In genomic region chr19:45324349-45324907, GRCh38 we compare ENCODE assay signal across 26 cellular contexts. TPM values are rescaled to one million over a fixed set of nuclear protein-coding genes. Genes with fewer than 3 reads are reported as not detected.
DNase-seq lines count a peak whose midpoint lies in the region; TF ChIP-seq lines count a peak whose summit lies in the region.
"Had no signal": no experiment of that assay in that cellular context is flagged by ENCODE, and none has a peak within 500 bp of the region (broad histone marks: within the 10 kb centered on the region; RNA-seq: fewer than 3 reads in every experiment).

No MANE protein-coding gene starts in this region.

- peak overlapping the region; percentile 84 for H3K4me2 ChIP-seq in hepatocyte

- H3K27ac ChIP-seq in hepatocyte = no peak overlapping the region
- peak overlapping the region; percentile 79 for H3K27ac ChIP-seq in rectal smooth muscle tissue (ENCODE audit: low read depth, low read length)
- H3K27ac ChIP-seq: pancreas, RWPE1, testis had no signal

- POLR2A ChIA-PET in HEK293T (lab: Yijun Ruan, JAX) = no interaction called here

- 75% methylated on average over 11 of the region's 11 CpGs for WGBS in hepatocyte (ENCODE audit: low lambda C conversion rate, missing lambda C conversion rate)

- no peaks in the 10 kb centered on the region for H3K9me2 ChIP-seq in hepatocyte (replicated peaks; ENCODE audit: insufficient read depth)

- DNase-seq in HEK293T (ENCODE audit: extremely low spot score) (no peak), NCI-H82 treated with DMSO at 0.1 percent for 48 hours (lab: John Stamatoyannopoulos, UW; ENCODE audit: unreplicated experiment) (peak; percentile 45), hepatocyte (ENCODE audit: low spot score) (no peak), cerebellum (ENCODE audit: low spot score) (no peak), HK-2 (ENCODE audit: unreplicated experiment) (no peak), epidermal melanocyte (ENCODE audit: insufficient read length, low spot score) (no peak)
- DNase-seq: activated CD4-positive, alpha-beta T cell treated with anti-CD3 and anti-CD28 coated beads for 1 hour; activated T-cell treated with anti-CD3 and anti-CD28 coated beads, Interleukin-2, amount 50 U/mL, for 48 hours; CD8-positive, alpha-beta T cell; DMS79; effector memory CD8-positive, alpha-beta T cell; Karpas-422; naive B cell; NCI-H1092; NCI-H2029; NCI-H510A; pancreas; stimulated activated CD4-positive, alpha-beta T cell treated with anti-CD3 and anti-CD28 coated beads, Interleukin-1b, Interleukin-23, amount 100 ng/mL, for 48 hours; testis had no signal

- no peak overlapping the region for H2AFZ ChIP-seq in hepatocyte

- H4K20me1 ChIP-seq in hepatocyte (ENCODE audit: insufficient read depth, poor library complexity, severe bottlenecking) = no peaks in the 10 kb centered on the region

- H3K36me3 ChIP-seq in hepatocyte (replicated peaks; ENCODE audit: insufficient read depth, low read depth) = no peaks in the 10 kb centered on the region
- H3K36me3 ChIP-seq in rectal smooth muscle tissue (ENCODE audit: control insufficient read depth, insufficient read depth, low read length) = no peaks in the 10 kb centered on the region
- H3K36me3 ChIP-seq: pancreas had no signal

- H3K9me3 ChIP-seq in hepatocyte (ENCODE audit: low read depth) = no peaks in the 10 kb centered on the region
- H3K9me3 ChIP-seq: pancreas, testis had no signal

- H3K79me2 ChIP-seq in hepatocyte = no peaks in the 10 kb centered on the region

- H3K4me3 ChIP-seq in hepatocyte (no peak overlapping the region), rectal smooth muscle tissue (ENCODE audit: low read length) (peak overlapping the region; percentile 1)
- H3K4me3 ChIP-seq: lung, pancreas had no signal

- H3K27me3 ChIP-seq in hepatocyte (peaks cover 7% of the 10 kb centered on the region), rectal smooth muscle tissue (ENCODE audit: control insufficient read depth, insufficient read depth, low read length) (peaks cover 3% of the 10 kb centered on the region)
- H3K27me3 ChIP-seq: pancreas, testis had no signal

- TF ChIP-seq CTCF in hepatocyte (IDR thresholded peaks at IDR 0.05; ENCODE audit: poor library complexity) = no peak

- H3K4me1 ChIP-seq in hepatocyte (ENCODE audit: insufficient read depth) = peaks cover 12% of the 10 kb centered on the region
- peaks cover 8% of the 10 kb centered on the region for H3K4me1 ChIP-seq in rectal smooth muscle tissue (ENCODE audit: control insufficient read depth, insufficient read depth, low read length)
- H3K4me1 ChIP-seq: pancreas had no signal

- H3K9ac ChIP-seq in rectal smooth muscle tissue (ENCODE audit: low read length) = no peak overlapping the region

- CTCF ChIA-PET in HEK293T (lab: Yijun Ruan, JAX) = no interaction called here

TF ChIP-seq in HEK293T, 16 proteins besides CTCF, POLR2A, EP300 and RAD21:
- TF ChIP-seq PKNOX1 (IDR thresholded peaks at IDR 0.05) (peak; percentile 74), TARDBP (IDR thresholded peaks at IDR 0.05) (no peak)

RNA-seq across cellular contexts. Expression of gene CKM, which starts 1.8 kb away (rescaled TPM):
- total RNA-seq in hepatocyte = 0.40 and 1.3 TPM in 2 replicates
- polyA plus RNA-seq in hepatocyte = 0.39 and 1.0 TPM in 2 replicates
- 0.45 TPM for total RNA-seq in cerebellum
- total RNA-seq: astrocyte; CD8-positive, alpha-beta T cell; fibroblast of lung; H7; HT-29 had no signal
- polyA plus RNA-seq: fibroblast of lung had no signal

RNA-seq across cellular contexts. Expression of gene KLC3, which starts 16.1 kb away (rescaled TPM):
- 3.3 and 5.5 TPM in 2 replicates for total RNA-seq in hepatocyte
- 2.7 and 7.6 TPM in 2 replicates for polyA plus RNA-seq in hepatocyte
- total RNA-seq in cerebellum = 1.1 TPM
- total RNA-seq: CD8-positive, alpha-beta T cell had no signal

RNA-seq across cellular contexts. Expression of gene ERCC2, which starts 45.9 kb away (rescaled TPM):
- 10.1 and 13.9 TPM in 2 replicates for total RNA-seq in hepatocyte
- 7.1 and 7.3 TPM in 2 replicates for polyA plus RNA-seq in hepatocyte
- total RNA-seq in cerebellum = 20.6 TPM
